Comparison of ENCODE assay signal across 8 cellular contexts in genomic region chr17:57622886-57623433, GRCh38.
A peak's percentile ranks its signal among the peaks of the same experiment; 100 is the strongest.
DNase-seq lines count a peak whose midpoint lies in the region; TF ChIP-seq lines count a peak whose summit lies in the region.

No MANE protein-coding gene starts in this region.

- H3K4me3 ChIP-seq in neural cell (ENCODE audit: low read length) = no peak overlapping the region
- H3K4me3 ChIP-seq in A673 (ENCODE audit: low read depth, low read length, poor library complexity, severe bottlenecking) = no peak overlapping the region

- CTCF ChIA-PET in MCF 10A (lab: Yijun Ruan, JAX) (interaction anchor here (0.7 to 1.5 kb wide), 3 partner anchors 9 to 1160 kb away, joined by 3 to 4 read pairs (median 3); no protein-coding TSS in a partner anchor), A673 (lab: Charles Lee) (no interaction called here)

- H3K27me3 ChIP-seq in neural cell (ENCODE audit: insufficient read depth, low read depth, low read length) (no peaks in the 10 kb centered on the region), A673 (replicated peaks; ENCODE audit: insufficient read depth, low read depth, low read length, poor library complexity) (no peaks in the 10 kb centered on the region)

- no peak for TF ChIP-seq RAD21 in neural cell (conservative IDR thresholded peaks at IDR 0.05)

- no peak overlapping the region for H3K4me3 Mint-ChIP-seq in MCF 10A (ENCODE audit: unreplicated experiment)

- H3K9ac ChIP-seq in neural cell (ENCODE audit: low read length) = no peak overlapping the region

- POLR2A ChIA-PET in MCF 10A (lab: Yijun Ruan, JAX) (interaction anchor here (0.6 kb wide), 1 partner anchor 488 kb away, joined by 3 read pairs; no protein-coding TSS in a partner anchor), A673 (lab: Charles Lee; ENCODE audit: low non-redundant PET) (no interaction called here)

- peak overlapping the region; percentile 5 for H3K27ac ChIP-seq in neural cell (ENCODE audit: low read length)
- H3K27ac ChIP-seq in A673 (ENCODE audit: low read depth, low read length, poor library complexity, severe bottlenecking) = no peak overlapping the region

- no peak overlapping the region for H3K4me2 ChIP-seq in neural cell (ENCODE audit: low read length)

- no peaks in the 10 kb centered on the region for H3K4me1 Mint-ChIP-seq in MCF 10A (ENCODE audit: insufficient read depth, unreplicated experiment)

- H3K36me3 ChIP-seq in neural cell (ENCODE audit: insufficient read depth, low read length) (no peaks in the 10 kb centered on the region), A673 (ENCODE audit: insufficient read depth, low read length, poor library complexity, severe bottlenecking) (no peaks in the 10 kb centered on the region)

- H3F3A ChIP-seq in neural cell (ENCODE audit: insufficient read depth, low read length, poor library complexity, severe bottlenecking) = no peaks in the 10 kb centered on the region

- intact Hi-C loops in MCF 10A (cut with micrococcal nuclease) = no loop called here
- intact Hi-C loops in A673 (cut with micrococcal nuclease; ENCODE audit: unreplicated experiment) = no loop called here

- H3K9me3 Mint-ChIP-seq in MCF 10A (ENCODE audit: unreplicated experiment) = no peaks in the 10 kb centered on the region

- peak in 2 of 3 experiments; percentile 29 to 59 for DNase-seq in NCI-H1417 (lab: John Stamatoyannopoulos, UW)
- DNase-seq in NCI-H1417 treated with DMSO at 0.1 percent for 48 hours (lab: John Stamatoyannopoulos, UW) = no peak
- DNase-seq in HCEC 1CT = peak; percentile 50
- peak; percentile 72 for DNase-seq in NAMALWA (ENCODE audit: low spot score)
- DNase-seq in MCF 10A (ENCODE audit: unreplicated experiment) = peak; percentile 35
- no peak for DNase-seq in A673 (ENCODE audit: low spot score)
- no peak for DNase-seq in NCI-H748 (lab: John Stamatoyannopoulos, UW; ENCODE audit: unreplicated experiment)

- H3K27ac Mint-ChIP-seq in MCF 10A (ENCODE audit: low read depth, unreplicated experiment) = no peak overlapping the region

- H3K4me1 ChIP-seq in A673 (ENCODE audit: insufficient read depth, low read length, poor library complexity, severe bottlenecking) = no peaks in the 10 kb centered on the region

- no peak overlapping the region for H2AFZ ChIP-seq in neural cell (ENCODE audit: low read depth, low read length)

- no peak for TF ChIP-seq EP300 in neural cell (conservative IDR thresholded peaks at IDR 0.05; ENCODE audit: poor library complexity, severe bottlenecking)

- TF ChIP-seq CTCF in MCF 10A (IDR thresholded peaks at IDR 0.05; ENCODE audit: unreplicated experiment) = no peak
- TF ChIP-seq CTCF in neural cell (IDR thresholded peaks at IDR 0.05; ENCODE audit: poor library complexity, severe bottlenecking) = no peak
- no peak for TF ChIP-seq CTCF in A673 (conservative IDR thresholded peaks at IDR 0.05; ENCODE audit: low read depth, low read length)

- H3K36me3 Mint-ChIP-seq in MCF 10A (ENCODE audit: insufficient read depth, unreplicated experiment) = peaks cover 34% of the 10 kb centered on the region

- H3K9me3 ChIP-seq in neural cell (ENCODE audit: low read length) (no peaks in the 10 kb centered on the region), A673 (ENCODE audit: low read depth, low read length, poor library complexity, severe bottlenecking) (no peaks in the 10 kb centered on the region)

- no peaks in the 10 kb centered on the region for H4K20me1 ChIP-seq in neural cell (ENCODE audit: insufficient read depth)

- BruUV-seq in MCF 10A (replicated peaks; lab: Mats Ljungman, UMichigan) (no TSS peak), A673 (replicated peaks; lab: Mats Ljungman, UMichigan) (no TSS peak)

- H3K27me3 Mint-ChIP-seq in MCF 10A (ENCODE audit: insufficient read depth, unreplicated experiment) = no peaks in the 10 kb centered on the region

- no peaks in the 10 kb centered on the region for H3K79me2 ChIP-seq in neural cell (replicated peaks; ENCODE audit: insufficient read depth, low read length)

- no peaks in the 10 kb centered on the region for H3K9me2 ChIP-seq in neural cell (ENCODE audit: insufficient read depth, low read length)

TF ChIP-seq in neural cell, 6 proteins besides CTCF, POLR2A, EP300 and RAD21:
- TF ChIP-seq POLR2AphosphoS5 (IDR thresholded peaks at IDR 0.05) (no peak), TAF1 (IDR thresholded peaks at IDR 0.05; ENCODE audit: low read depth) (no peak), MXI1 (conservative IDR thresholded peaks at IDR 0.05; ENCODE audit: poor library complexity, severe bottlenecking) (no peak), EZH2 (IDR thresholded peaks at IDR 0.05; ENCODE audit: borderline replicate concordance, insufficient read depth, low read length, poor library complexity, severe bottlenecking) (no peak), SMC3 (conservative IDR thresholded peaks at IDR 0.05; ENCODE audit: poor library complexity) (no peak)
- TF ChIP-seq, protein P1, sequence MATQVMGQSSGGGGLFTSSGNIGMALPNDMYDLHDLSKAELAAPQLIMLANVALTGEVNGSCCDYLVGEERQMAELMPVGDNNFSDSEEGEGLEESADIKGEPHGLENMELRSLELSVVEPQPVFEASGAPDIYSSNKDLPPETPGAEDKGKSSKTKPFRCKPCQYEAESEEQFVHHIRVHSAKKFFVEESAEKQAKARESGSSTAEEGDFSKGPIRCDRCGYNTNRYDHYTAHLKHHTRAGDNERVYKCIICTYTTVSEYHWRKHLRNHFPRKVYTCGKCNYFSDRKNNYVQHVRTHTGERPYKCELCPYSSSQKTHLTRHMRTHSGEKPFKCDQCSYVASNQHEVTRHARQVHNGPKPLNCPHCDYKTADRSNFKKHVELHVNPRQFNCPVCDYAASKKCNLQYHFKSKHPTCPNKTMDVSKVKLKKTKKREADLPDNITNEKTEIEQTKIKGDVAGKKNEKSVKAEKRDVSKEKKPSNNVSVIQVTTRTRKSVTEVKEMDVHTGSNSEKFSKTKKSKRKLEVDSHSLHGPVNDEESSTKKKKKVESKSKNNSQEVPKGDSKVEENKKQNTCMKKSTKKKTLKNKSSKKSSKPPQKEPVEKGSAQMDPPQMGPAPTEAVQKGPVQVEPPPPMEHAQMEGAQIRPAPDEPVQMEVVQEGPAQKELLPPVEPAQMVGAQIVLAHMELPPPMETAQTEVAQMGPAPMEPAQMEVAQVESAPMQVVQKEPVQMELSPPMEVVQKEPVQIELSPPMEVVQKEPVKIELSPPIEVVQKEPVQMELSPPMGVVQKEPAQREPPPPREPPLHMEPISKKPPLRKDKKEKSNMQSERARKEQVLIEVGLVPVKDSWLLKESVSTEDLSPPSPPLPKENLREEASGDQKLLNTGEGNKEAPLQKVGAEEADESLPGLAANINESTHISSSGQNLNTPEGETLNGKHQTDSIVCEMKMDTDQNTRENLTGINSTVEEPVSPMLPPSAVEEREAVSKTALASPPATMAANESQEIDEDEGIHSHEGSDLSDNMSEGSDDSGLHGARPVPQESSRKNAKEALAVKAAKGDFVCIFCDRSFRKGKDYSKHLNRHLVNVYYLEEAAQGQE (IDR thresholded peaks at IDR 0.05; ENCODE audit: borderline replicate concordance) = no peak

Comparison
In these comparisons a context has a peak if more than half of its experiments do, and no peak if none do; other contexts are left out.
1. DNase-seq: peak in NCI-H1417 (2 of 3), HCEC 1CT (single experiment), NAMALWA (single experiment) and MCF 10A (single experiment); none in NCI-H1417 treated with DMSO at 0.1 percent for 48 hours (single experiment), A673 (single experiment) and NCI-H748 (single experiment).